Comparison of ENCODE assay signal across 1 cellular context in genomic region chr4:138630666-138631065, GRCh38.
TF ChIP-seq lines count a peak whose summit lies in the region.

No MANE protein-coding gene starts in this region.

TF ChIP-seq in H1, 55 proteins besides CTCF, POLR2A, EP300 and RAD21:
- no peak for TF ChIP-seq POU5F1 (IDR thresholded peaks at IDR 0.05; ENCODE audit: low read depth, low read length)
- no peak for TF ChIP-seq RNF2 (IDR thresholded peaks at IDR 0.05; ENCODE audit: borderline replicate concordance, low read depth, low read length, missing control alignments, poor library complexity, severe bottlenecking)
- TF ChIP-seq JUND (IDR thresholded peaks at IDR 0.05; ENCODE audit: low read length) = no peak
- TF ChIP-seq EGR1 (IDR thresholded peaks at IDR 0.05; ENCODE audit: borderline replicate concordance, low read depth, low read length) = no peak
- no peak for TF ChIP-seq ZNF274 (IDR thresholded peaks at IDR 0.05; ENCODE audit: borderline replicate concordance, extremely low read depth, low read length)
- no peak for TF ChIP-seq SP1 (IDR thresholded peaks at IDR 0.05; ENCODE audit: low read depth, low read length)
- TF ChIP-seq PHF8 (conservative IDR thresholded peaks at IDR 0.05; ENCODE audit: low read depth, low read length) = no peak
- TF ChIP-seq KDM4A (IDR thresholded peaks at IDR 0.05; ENCODE audit: low read depth, low read length, severe bottlenecking) = no peak
- TF ChIP-seq BACH1 (IDR thresholded peaks at IDR 0.05; ENCODE audit: low read length) = no peak
- TF ChIP-seq POLR2AphosphoS5 (IDR thresholded peaks at IDR 0.05; ENCODE audit: low read depth, low read length) = no peak
- no peak for TF ChIP-seq GABPA (IDR thresholded peaks at IDR 0.05; ENCODE audit: borderline replicate concordance, insufficient read depth, low read length)
